Comparison of ENCODE assay signal across 10 cellular contexts in genomic region chr10:123995082-123995460, GRCh38.
DNase-seq lines count a peak whose midpoint lies in the region; ATAC-seq and TF ChIP-seq lines count a peak whose summit lies in the region.
"Had no signal": no experiment of that assay in that cellular context is flagged by ENCODE, and none has a peak within 500 bp of the region (broad histone marks: within the 10 kb centered on the region; RNA-seq: fewer than 3 reads in every experiment).

No MANE protein-coding gene starts in this region.

- TF ChIP-seq CTCF in mesothelial cell of epicardium (IDR thresholded peaks at IDR 0.05; ENCODE audit: unreplicated experiment) (no peak), uterus (IDR thresholded peaks at IDR 0.05) (no peak)

- peaks cover 0 to 16% of the 10 kb centered on the region in 2 donors for H3K27me3 ChIP-seq in uterus

- TF ChIP-seq POLR2A in uterus (IDR thresholded peaks at IDR 0.05) = no peak

- H3K27me3 Mint-ChIP-seq in stimulated activated naive CD8-positive, alpha-beta T cell treated with anti-CD3 and anti-CD28 coated beads, Interleukin-15, Interleukin-2, amounts not matched to agents 100 ng/mL and 50 ng/mL, for 24 hours = peaks cover 59% of the 10 kb centered on the region
- H3K27me3 Mint-ChIP-seq in central memory CD8-positive, alpha-beta T cell = peaks cover 95% of the 10 kb centered on the region
- peaks cover 45% of the 10 kb centered on the region for H3K27me3 Mint-ChIP-seq in mesothelial cell of epicardium (ENCODE audit: low read depth)

- peak overlapping the region in 1 of 2 donors; percentile 3 for H3K4me3 ChIP-seq in uterus
- H3K4me3 ChIP-seq: SK-N-MC had no signal

- no peaks in the 10 kb centered on the region for H3K9me3 Mint-ChIP-seq in stimulated activated naive CD8-positive, alpha-beta T cell treated with anti-CD3 and anti-CD28 coated beads, Interleukin-15, Interleukin-2, amounts not matched to agents 100 ng/mL and 50 ng/mL, for 24 hours
- H3K9me3 Mint-ChIP-seq in central memory CD8-positive, alpha-beta T cell = no peaks in the 10 kb centered on the region
- H3K9me3 Mint-ChIP-seq in mesothelial cell of epicardium = peaks cover 4% of the 10 kb centered on the region

- H3K9me3 ChIP-seq in uterus = no peaks in the 10 kb centered on the region

- DNase-seq in stimulated activated naive CD8-positive, alpha-beta T cell treated with anti-CD3 and anti-CD28 coated beads, Interleukin-15, Interleukin-2, amounts not matched to agents 100 U/mL and 50 U/mL, for 24 hours = no peak
- DNase-seq in central memory CD8-positive, alpha-beta T cell (ENCODE audit: low spot score in 2 of 2) = no peak
- no peak for DNase-seq in mesothelial cell of epicardium (ENCODE audit: low spot score in 2 of 2, unreplicated experiment in 2 of 2)
- no peak for DNase-seq in stimulated activated CD4-positive, alpha-beta T cell treated with anti-CD3 and anti-CD28 coated beads, Interleukin-2, amount 100 ng/mL, for 24 hours
- DNase-seq in uterus = no peak
- DNase-seq: GF-D8 had no signal

- H3K36me3 ChIP-seq in uterus = no peaks in the 10 kb centered on the region

- no peaks in the 10 kb centered on the region for H3K36me3 Mint-ChIP-seq in stimulated activated naive CD8-positive, alpha-beta T cell treated with anti-CD3 and anti-CD28 coated beads, Interleukin-15, Interleukin-2, amounts not matched to agents 100 ng/mL and 50 ng/mL, for 24 hours (ENCODE audit: low read depth)
- H3K36me3 Mint-ChIP-seq in central memory CD8-positive, alpha-beta T cell (ENCODE audit: insufficient read depth) = peaks cover 2% of the 10 kb centered on the region
- H3K36me3 Mint-ChIP-seq in mesothelial cell of epicardium = peaks cover 1% of the 10 kb centered on the region

- H3K4me3 Mint-ChIP-seq in stimulated activated naive CD8-positive, alpha-beta T cell treated with anti-CD3 and anti-CD28 coated beads, Interleukin-15, Interleukin-2, amounts not matched to agents 100 ng/mL and 50 ng/mL, for 24 hours = peak overlapping the region; percentile 32
- H3K4me3 Mint-ChIP-seq in central memory CD8-positive, alpha-beta T cell = peak overlapping the region; percentile 1
- peak overlapping the region; percentile 64 for H3K4me3 Mint-ChIP-seq in mesothelial cell of epicardium

- H3K27ac ChIP-seq in uterus = peak overlapping the region in 1 of 2 donors; percentile 26
- H3K27ac ChIP-seq: SK-N-MC had no signal

- peaks cover 0 to 8% of the 10 kb centered on the region in 2 donors for H3K4me1 ChIP-seq in uterus

- peaks cover 10% of the 10 kb centered on the region for H3K4me1 Mint-ChIP-seq in stimulated activated naive CD8-positive, alpha-beta T cell treated with anti-CD3 and anti-CD28 coated beads, Interleukin-15, Interleukin-2, amounts not matched to agents 100 ng/mL and 50 ng/mL, for 24 hours (ENCODE audit: low read depth)
- H3K4me1 Mint-ChIP-seq in central memory CD8-positive, alpha-beta T cell = no peaks in the 10 kb centered on the region
- H3K4me1 Mint-ChIP-seq in mesothelial cell of epicardium = peaks cover 22% of the 10 kb centered on the region

- ATAC-seq in stimulated activated naive CD8-positive, alpha-beta T cell treated with anti-CD3 and anti-CD28 coated beads, Interleukin-15, Interleukin-2, amounts not matched to agents 100 U/mL and 50 U/mL, for 24 hours = no peak
- ATAC-seq in central memory CD8-positive, alpha-beta T cell (replicated peaks; ENCODE audit: extremely low read depth, poor library complexity, severe bottlenecking) = no peak
- ATAC-seq in HG03520 (IDR thresholded peaks at IDR 0.05; ENCODE audit: unreplicated experiment) (no peak), HG02610 (IDR thresholded peaks at IDR 0.05; ENCODE audit: unreplicated experiment) (no peak)

- no peak overlapping the region for H3K27ac Mint-ChIP-seq in stimulated activated naive CD8-positive, alpha-beta T cell treated with anti-CD3 and anti-CD28 coated beads, Interleukin-15, Interleukin-2, amounts not matched to agents 100 ng/mL and 50 ng/mL, for 24 hours
- no peak overlapping the region for H3K27ac Mint-ChIP-seq in central memory CD8-positive, alpha-beta T cell (ENCODE audit: low read depth)
- peak overlapping the region; percentile 79 for H3K27ac Mint-ChIP-seq in mesothelial cell of epicardium

- intact Hi-C loops in uterus (cut with DNase I; ENCODE audit: low total_unique reads) = loop anchor here (2.0 kb wide), 1 partner anchor 396 kb away; no protein-coding TSS in a partner anchor

Comparison
In these comparisons a context has a peak if more than half of its experiments do, and no peak if none do; other contexts are left out.
1. H3K4me3 Mint-ChIP-seq: peak in every context shown above with its lines; median percentile 64 in mesothelial cell of epicardium; 32 in stimulated activated naive CD8-positive, alpha-beta T cell treated with anti-CD3 and anti-CD28 coated beads, Interleukin-15, Interleukin-2, amounts not matched to agents 100 ng/mL and 50 ng/mL, for 24 hours; 1 in central memory CD8-positive, alpha-beta T cell.